15 cellular contexts compared by ENCODE assay signal in the genomic region with DNA sequence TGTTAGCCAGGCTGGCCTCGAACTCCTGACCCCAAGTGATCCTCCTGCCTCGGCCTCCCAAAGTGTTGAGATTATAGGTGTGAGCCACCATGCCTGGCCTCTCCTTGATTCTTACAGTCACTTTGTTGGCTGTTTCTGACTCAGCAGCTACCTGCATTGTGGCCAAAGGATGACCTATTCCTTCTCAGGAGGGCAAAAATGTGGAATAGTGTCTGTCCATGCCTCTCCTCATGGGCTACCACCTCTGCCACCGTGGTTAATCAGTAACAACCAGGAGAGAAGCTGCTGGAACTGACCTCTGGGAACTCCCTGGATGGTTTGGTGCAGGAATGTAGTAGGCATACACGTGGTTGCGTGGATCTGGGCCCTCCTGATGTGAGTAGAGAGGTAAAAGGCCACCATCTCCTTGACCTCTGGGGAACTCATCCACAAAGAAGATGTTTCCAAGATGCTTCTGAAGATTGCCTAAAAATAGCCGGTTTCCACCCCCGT.
DNase-seq lines count a peak whose midpoint lies in the region; ATAC-seq and TF ChIP-seq lines count a peak whose summit lies in the region.
"Had no signal": no experiment of that assay in that cellular context is flagged by ENCODE, and none has a peak within 500 bp of the region (broad histone marks: within the 10 kb centered on the region; RNA-seq: fewer than 3 reads in every experiment).

No MANE protein-coding gene starts in this region.

- peak; percentile 17 for DNase-seq in HuH-7 (ENCODE audit: low spot score)
- peak; percentile 37 for DNase-seq in colonic mucosa
- peak; percentile 67 to 86 (median 81) for DNase-seq in right lobe of liver
- DNase-seq in thyroid gland: peak; percentile 39 to 49
- no peak for DNase-seq in NCI-H446 (lab: John Stamatoyannopoulos, UW)
- DNase-seq in NCI-H526 (lab: John Stamatoyannopoulos, UW): no peak
- DNase-seq: activated B cell treated with CpG ODN at 0.5 μM for 24 hours, amygdala, cortex of kidney, KBM-7, NCI-H1417 treated with DMSO at 0.1 percent for 48 hours, SW 1271 had no signal

- TF ChIP-seq CTCF in colonic mucosa (IDR thresholded peaks at IDR 0.05): no peak
- no peak for TF ChIP-seq CTCF in right lobe of liver (IDR thresholded peaks at IDR 0.05)
- no peak for TF ChIP-seq CTCF in thyroid gland (IDR thresholded peaks at IDR 0.05)

- no peak overlapping the region for H3K9ac ChIP-seq in colonic mucosa (ENCODE audit: low read depth in 2 of 2, low read length in 2 of 2)

- H3K4me1 ChIP-seq in colonic mucosa (peaks cover 5% of the 10 kb centered on the region), right lobe of liver (peaks cover 0 to 42% (median 16%) of the 10 kb centered on the region in 4 donors), thyroid gland (peaks cover 35 to 60% of the 10 kb centered on the region in 2 donors)

- no peaks in the 10 kb centered on the region for H3K27me3 ChIP-seq in colonic mucosa
- no peaks in the 10 kb centered on the region for H3K27me3 ChIP-seq in right lobe of liver
- H3K27me3 ChIP-seq in thyroid gland: no peaks in the 10 kb centered on the region

- intact Hi-C loops in colonic mucosa (cut with DNase I) (no loop called here), right lobe of liver (cut with DNase I) (no loop called here), thyroid gland (cut with DNase I) (no loop called here)

- 40% methylated on average over 4 of the region's 7 CpGs for WGBS in right lobe of liver (ENCODE audit: insufficient coverage, low coverage, low lambda C conversion rate, missing lambda C conversion rate)
- WGBS in thyroid gland, 2 donors: 60 to 61% methylated on average over 7 of the region's 7 CpGs

- no peak for TF ChIP-seq POLR2A in right lobe of liver (IDR thresholded peaks at IDR 0.05)
- no peak for TF ChIP-seq POLR2A in thyroid gland (IDR thresholded peaks at IDR 0.05)

- no peak overlapping the region for H3K4me3 ChIP-seq in colonic mucosa
- H3K4me3 ChIP-seq in right lobe of liver: no peak overlapping the region
- no peak overlapping the region for H3K4me3 ChIP-seq in thyroid gland (replicated peaks in 1 of 3)
- H3K4me3 ChIP-seq: lung had no signal

- H3K27ac ChIP-seq in colonic mucosa (no peak overlapping the region), right lobe of liver (peak overlapping the region; percentile 64 to 85 (median 74)), thyroid gland (peak overlapping the region; percentile 21 to 64 (median 39))

- peak; percentile 91 to 98 (median 94) for ATAC-seq in right lobe of liver
- no peak for ATAC-seq in HG03378 (IDR thresholded peaks at IDR 0.05; ENCODE audit: unreplicated experiment)
- no peak for ATAC-seq in GM19463 (IDR thresholded peaks at IDR 0.05; ENCODE audit: unreplicated experiment)

- H3K9me3 ChIP-seq in colonic mucosa: no peaks in the 10 kb centered on the region
- H3K9me3 ChIP-seq in right lobe of liver: no peaks in the 10 kb centered on the region
- H3K9me3 ChIP-seq in thyroid gland: no peaks in the 10 kb centered on the region

- no peaks in the 10 kb centered on the region for H3K36me3 ChIP-seq in colonic mucosa
- H3K36me3 ChIP-seq in right lobe of liver: no peaks in the 10 kb centered on the region
- H3K36me3 ChIP-seq in thyroid gland: no peaks in the 10 kb centered on the region

Comparison
In these comparisons a context has a peak if more than half of its experiments do, and no peak if none do; other contexts are left out.
1. DNase-seq: peak in HuH-7 (single experiment), colonic mucosa (single experiment), right lobe of liver (3 of 3) and thyroid gland (2 of 2); none in NCI-H446 (0 of 2) and NCI-H526 (0 of 2).
2. ATAC-seq: peak in right lobe of liver (4 of 4); none in HG03378 (single experiment) and GM19463 (single experiment).